Comparison of ENCODE assay signal across 8 cellular contexts in the genomic region with DNA sequence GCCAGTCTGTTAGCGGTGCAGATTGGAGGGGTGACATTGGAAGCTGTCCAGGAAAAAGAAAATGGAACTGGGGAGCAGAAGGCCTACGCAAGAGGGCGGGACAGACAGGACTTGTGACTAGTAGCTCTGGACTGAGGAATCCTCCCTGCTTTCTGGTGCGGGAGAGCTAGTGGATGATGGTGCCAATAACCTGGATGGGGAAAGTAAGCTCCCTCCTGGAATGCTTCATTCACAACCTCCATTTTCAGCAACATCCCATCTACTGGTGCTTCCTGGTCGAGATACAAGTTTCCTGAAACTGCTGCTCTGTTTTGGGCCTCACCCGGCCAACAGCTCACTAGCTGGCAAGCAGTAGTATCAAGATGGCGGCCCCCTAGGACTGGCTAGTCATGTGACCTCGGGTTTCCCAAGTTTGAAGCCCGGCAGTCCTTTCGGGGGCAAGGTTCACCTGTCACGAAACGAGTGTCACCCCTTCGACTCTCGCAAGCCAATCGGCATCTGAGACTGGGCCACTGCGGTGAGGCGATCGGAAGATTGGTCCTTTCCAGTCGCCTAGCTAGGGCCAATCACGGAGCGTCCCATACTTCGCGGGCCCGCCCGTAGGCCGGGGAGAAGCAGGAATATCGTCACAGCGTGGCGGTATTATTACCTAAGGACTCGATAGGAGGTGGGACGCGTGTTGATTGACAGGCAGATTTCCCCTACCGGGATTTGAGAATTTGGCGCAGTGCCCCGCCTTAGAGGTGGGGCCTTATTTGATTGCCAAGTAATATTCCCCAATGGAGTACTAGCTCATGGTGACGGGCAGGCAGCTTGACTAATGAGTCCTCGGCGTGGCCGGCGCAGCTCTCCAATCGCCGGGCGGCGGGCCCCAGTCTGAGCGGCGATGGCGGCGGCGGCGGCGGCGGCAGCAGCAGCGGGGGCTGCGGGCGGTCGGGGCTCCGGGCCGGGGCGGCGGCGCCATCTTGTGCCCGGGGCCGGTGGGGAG. TPM values are rescaled to one million over a fixed set of nuclear protein-coding genes. Genes with fewer than 3 reads are reported as not detected.
DNase-seq lines count a peak whose midpoint lies in the region; ATAC-seq, FAIRE-seq and TF ChIP-seq lines count a peak whose summit lies in the region.

TSS of gene PABPN1 (plus strand) at position 874 of the 988 bp plus-strand sequence. CDS start at position 887, 13 bp downstream.

- peak within 1 kb of the TSS; percentile 91 for H3K56ac ChIP-seq in IMR-90 (ENCODE audit: extremely low read depth, insufficient read depth, low read length)

- H3K4me1 ChIP-seq in IMR-90 (ENCODE audit: control insufficient read depth, insufficient read depth, low read length) (peaks cover 6% of the 10 kb centered on the region; the same call in 1 of the 2 replicates), endothelial cell of umbilical vein (ENCODE audit: control insufficient read depth, extremely low read depth, insufficient read depth, low read length) (peaks cover 16% of the 10 kb centered on the region)

- H4K5ac ChIP-seq in IMR-90 (ENCODE audit: low read depth, low read length) = peak within 1 kb of the TSS; percentile 99

- peak within 1 kb of the TSS; percentile 98 for H2AK9ac ChIP-seq in IMR-90 (replicated peaks; ENCODE audit: low read depth, low read length, poor library complexity)

- FAIRE-seq in endothelial cell of umbilical vein (lab: Jason Lieb, UNC) = peak; percentile 98

- in situ Hi-C loops in IMR-90 (cut with MboI; ENCODE audit: low sequenced_read_pairs) = loop anchor here (10.0 to 25.0 kb wide), 5 partner anchors 54 to 1116 kb away; partner anchors contain the start of genes CBLN3, CMTM5, EMC9 and FITM1

- peak within 1 kb of the TSS; percentile 95 to 97 for H4K8ac ChIP-seq in IMR-90 (ENCODE audit: low read depth in 2 of 2, low read length in 2 of 2)

- no peaks in the 10 kb centered on the region for H3K27me3 ChIP-seq in IMR-90 (ENCODE audit: control insufficient read depth, insufficient read depth, low read length)
- H3K27me3 ChIP-seq in endothelial cell of umbilical vein (ENCODE audit: control insufficient read depth in 2 of 2, insufficient read depth in 2 of 2, low read length in 2 of 2) = no peaks in the 10 kb centered on the region

- H3K4me3 ChIP-seq in IMR-90 (ENCODE audit: insufficient read depth, low read depth, low read length) = peak within 1 kb of the TSS; percentile 99
- peak within 1 kb of the TSS; percentile 90 to 97 (median 95) for H3K4me3 ChIP-seq in endothelial cell of umbilical vein (replicated peaks in 1 of 3; ENCODE audit: insufficient read depth in 1 of 3, low read depth in 1 of 3, low read length in 3 of 3)

- ATAC-seq in GM21528 (IDR thresholded peaks at IDR 0.05; ENCODE audit: low FRiP score, unreplicated experiment) (peak; percentile 91), IMR-90 (ENCODE audit: low read depth) (peak; percentile 90)

- CTCF ChIA-PET in IMR-90 (lab: Yijun Ruan, JAX) = interaction anchor here (1.0 to 1.9 kb wide), 3 partner anchors 20 to 59 kb away, joined by 4 to 7 read pairs (median 5); no protein-coding TSS in a partner anchor
- CTCF ChIA-PET in endothelial cell of umbilical vein (lab: Charles Lee) = interaction anchor here (0.7 to 2.9 kb wide), 16 partner anchors 8 to 252 kb away, joined by 3 to 20 read pairs (median 3); partner anchors contain the start of genes BCL2L2, HOMEZ and PPP1R3E

- H2BK15ac ChIP-seq in IMR-90 (ENCODE audit: low read depth, low read length) = no peak within 1 kb of the TSS

- H3K36me3 ChIP-seq in IMR-90 (ENCODE audit: control insufficient read depth, insufficient read depth, low read length) (peaks cover 29% of the 10 kb centered on the region), endothelial cell of umbilical vein (ENCODE audit: control insufficient read depth in 2 of 2, extremely low read depth in 1 of 2, insufficient read depth in 2 of 2, low read length in 2 of 2) (peaks cover 12 to 15% of the 10 kb centered on the region in 2 experiments)

- H3K14ac ChIP-seq in IMR-90 (replicated peaks; ENCODE audit: low read depth, low read length) = peak within 1 kb of the TSS; percentile 98

- H3K9me3 ChIP-seq in IMR-90 (ENCODE audit: control insufficient read depth, insufficient read depth, low read length) (no peaks in the 10 kb centered on the region), endothelial cell of umbilical vein (replicated peaks; ENCODE audit: control insufficient read depth, insufficient read depth, low read length) (no peaks in the 10 kb centered on the region)

- intact Hi-C loops in IMR-90 (cut with micrococcal nuclease) = loop anchor here (1.0 kb wide), 1 partner anchor 35 kb away; the partner anchor contains the start of gene HOMEZ
- intact Hi-C loops in endothelial cell of umbilical vein (cut with micrococcal nuclease) = loop anchor here (1.0 to 2.0 kb wide), 5 partner anchors 15 to 226 kb away; partner anchors contain the start of genes ACIN1, BCL2L2, C14orf119 and HOMEZ

- no peak within 1 kb of the TSS for H2BK20ac ChIP-seq in IMR-90 (ENCODE audit: low read depth, low read length)

- POLR2A ChIA-PET in IMR-90 (lab: Charles Lee; ENCODE audit: unreplicated experiment) (interaction anchor here (0.6 to 1.3 kb wide), 4 partner anchors 9 to 45 kb away, joined by 3 to 9 read pairs (median 3); partner anchors contain the start of gene BCL2L2), endothelial cell of umbilical vein (lab: Charles Lee) (interaction anchor here (0.9 to 2.0 kb wide), 3 partner anchors 14 to 226 kb away, joined by 3 to 13 read pairs (median 6); partner anchors contain the start of genes ACIN1, BCL2L2 and C14orf119)

- no peak for TF ChIP-seq CTCF in IMR-90 (conservative IDR thresholded peaks at IDR 0.05; ENCODE audit: low read depth, low read length)
- no peak for TF ChIP-seq CTCF in endothelial cell of umbilical vein (IDR thresholded peaks at IDR 0.05; ENCODE audit: extremely low read depth in 1 of 2, insufficient read depth in 1 of 2, low read depth in 1 of 2, low read length in 2 of 2)

- peaks cover 27% of the 10 kb centered on the region for H3K79me2 ChIP-seq in endothelial cell of umbilical vein (ENCODE audit: control insufficient read depth, insufficient read depth, low read length)

- H2BK120ac ChIP-seq in IMR-90 (ENCODE audit: low read depth, low read length) = no peak within 1 kb of the TSS

- H3K23ac ChIP-seq in IMR-90 (ENCODE audit: low read depth, low read length) = peak within 1 kb of the TSS; percentile 98

- H3K9ac ChIP-seq in IMR-90 (ENCODE audit: low read depth, low read length) (peak within 1 kb of the TSS; percentile 98), endothelial cell of umbilical vein (replicated peaks; ENCODE audit: extremely low read depth, insufficient read depth, low read length) (peak within 1 kb of the TSS; percentile 96)

- peak within 1 kb of the TSS; percentile 90 for H2AFZ ChIP-seq in IMR-90 (replicated peaks; ENCODE audit: low read length, poor library complexity)
- H2AFZ ChIP-seq in endothelial cell of umbilical vein (ENCODE audit: low read depth, low read length) = peak within 1 kb of the TSS; percentile 76

- peak within 1 kb of the TSS; percentile 96 for H2AK5ac ChIP-seq in IMR-90 (ENCODE audit: low read depth, low read length)

- peaks cover 27 to 50% of the 10 kb centered on the region in 2 experiments for H3K79me1 ChIP-seq in IMR-90 (ENCODE audit: low read depth in 1 of 2, low read length in 2 of 2)

- TF ChIP-seq POLR2A in IMR-90 (IDR thresholded peaks at IDR 0.05; ENCODE audit: low read depth, low read length) = no peak
- TF ChIP-seq POLR2A in endothelial cell of umbilical vein (IDR thresholded peaks at IDR 0.05; ENCODE audit: low read depth, low read length) = peak; percentile 1

- H3K18ac ChIP-seq in IMR-90 (ENCODE audit: low read depth, low read length) = peak within 1 kb of the TSS; percentile 55

- BruUV-seq in IMR-90 (replicated peaks; lab: Mats Ljungman, UMichigan) (no TSS peak), endothelial cell of umbilical vein (replicated peaks; lab: Mats Ljungman, UMichigan) (TSS peak; percentile 87)

- 2% methylated on average over 20 of the region's 63 CpGs; no CpG with 5 or more reads in 1 of the 2 experiments for WGBS in IMR-90 (ENCODE audit: extremely low coverage in 2 of 2, insufficient read length in 1 of 2), 2 experiments

- no peaks in the 10 kb centered on the region for H3K9me1 ChIP-seq in IMR-90 (ENCODE audit: insufficient read depth, low read length)
- H3K9me1 ChIP-seq in endothelial cell of umbilical vein (replicated peaks; ENCODE audit: control insufficient read depth, extremely low read depth, insufficient read depth, low read length) = no peaks in the 10 kb centered on the region

- TF ChIP-seq RAD21 in IMR-90 (IDR thresholded peaks at IDR 0.05; ENCODE audit: low read length) = no peak

- dilution Hi-C loops in IMR-90 (cut with HindIII; ENCODE audit: low sequenced_read_pairs, unreplicated experiment) = no loop called here
- dilution Hi-C loops in endothelial cell of umbilical vein (cut with MboI; ENCODE audit: extremely low pct_ligation_motif_present, low sequenced_read_pairs) = no loop called here

- peak within 1 kb of the TSS; percentile 93 for H3K4ac ChIP-seq in IMR-90 (ENCODE audit: low read depth, low read length)

- peak within 1 kb of the TSS; percentile 91 for H2BK5ac ChIP-seq in IMR-90 (ENCODE audit: low read depth, low read length, poor library complexity, severe bottlenecking)

- H4K20me1 ChIP-seq in IMR-90 (ENCODE audit: insufficient read depth, low read length) (peaks cover 16% of the 10 kb centered on the region; the same call in 1 of the 2 replicates), endothelial cell of umbilical vein (replicated peaks; ENCODE audit: control insufficient read depth, extremely low read depth, insufficient read depth, low read length) (no peaks in the 10 kb centered on the region)

- H3K4me2 ChIP-seq in IMR-90 (ENCODE audit: low read depth, low read length) (peak within 1 kb of the TSS; percentile 84), endothelial cell of umbilical vein (ENCODE audit: insufficient read depth, low read length) (peak within 1 kb of the TSS; percentile 64)

- peak within 1 kb of the TSS; percentile 87 for H4K91ac ChIP-seq in IMR-90 (ENCODE audit: insufficient read depth, low read depth, low read length)

- H3K27ac ChIP-seq in IMR-90 (ENCODE audit: insufficient read depth, low read length) (peak within 1 kb of the TSS; percentile 88), endothelial cell of umbilical vein (ENCODE audit: insufficient read depth, low read depth, low read length) (peak within 1 kb of the TSS; percentile 77)

- DNase-seq in DMS 273 (lab: John Stamatoyannopoulos, UW; ENCODE audit: unreplicated experiment) (peak; percentile 100), IMR-90 (peak; percentile 100), OCI-M1 (lab: John Stamatoyannopoulos, UW) (peak; percentile 99), activated T-cell treated with anti-CD3 and anti-CD28 coated beads for 24 hours (ENCODE audit: low read depth) (peak; percentile 96), endothelial cell of umbilical vein (ENCODE audit: low read depth, low spot score) (peak; percentile 100), midbrain (lab: John Stamatoyannopoulos, UW) (peak; percentile 100)
- peak; percentile 91 to 93 for DNase-seq in stimulated activated CD8-positive, alpha-beta memory T cell treated with anti-CD3 and anti-CD28 coated beads, Interleukin-2, amount 100 ng/mL, for 1 hour (ENCODE audit: low read depth in 2 of 2)

RNA-seq across cellular contexts. Expression of gene PABPN1, which starts in this region (rescaled TPM):
- total RNA-seq in IMR-90 (2012; rRNA removed) = 74.4 and 104 TPM in 2 replicates
- 192 and 211 TPM in 2 replicates for polyA plus RNA-seq in IMR-90 (2012; rRNA removed)
- 68.9 and 112 TPM in 2 replicates for polyA plus RNA-seq in IMR-90 (2012; cell fraction: cytosol; rRNA removed)
- 620 and 1,496 TPM in 2 replicates for polyA plus RNA-seq in IMR-90 (2012; cell fraction: nucleus; rRNA removed; ENCODE audit: low replicate concordance)
- 218 and 231 TPM in 2 replicates for total RNA-seq in endothelial cell of umbilical vein
- 227 and 231 TPM in 2 replicates for polyA plus RNA-seq in endothelial cell of umbilical vein
- polyA plus RNA-seq in endothelial cell of umbilical vein (2011; cell fraction: cytosol; rRNA removed) = 215 and 217 TPM in 2 replicates
- polyA plus RNA-seq in endothelial cell of umbilical vein (2011; cell fraction: nucleus; rRNA removed) = 1,100 and 1,212 TPM in 2 replicates
- 126 and 161 TPM in 2 replicates for polyA plus RNA-seq in endothelial cell of umbilical vein (2012)
- 115 and 133 TPM in 2 replicates for polyA minus RNA-seq in endothelial cell of umbilical vein
- 45.6 TPM for polyA minus RNA-seq in endothelial cell of umbilical vein (2011; cell fraction: cytosol; rRNA and poly(A)+ RNA removed)
- polyA minus RNA-seq in endothelial cell of umbilical vein (2011; cell fraction: nucleus; rRNA and poly(A)+ RNA removed) = 142 and 147 TPM in 2 replicates

Comparison
In these comparisons a context has a peak if more than half of its experiments do, and no peak if none do; other contexts are left out.
1. Peak in every context shown above with its lines: DNase-seq, ATAC-seq, H3K4me3 ChIP-seq and H3K27ac ChIP-seq.